In the genomic region with DNA sequence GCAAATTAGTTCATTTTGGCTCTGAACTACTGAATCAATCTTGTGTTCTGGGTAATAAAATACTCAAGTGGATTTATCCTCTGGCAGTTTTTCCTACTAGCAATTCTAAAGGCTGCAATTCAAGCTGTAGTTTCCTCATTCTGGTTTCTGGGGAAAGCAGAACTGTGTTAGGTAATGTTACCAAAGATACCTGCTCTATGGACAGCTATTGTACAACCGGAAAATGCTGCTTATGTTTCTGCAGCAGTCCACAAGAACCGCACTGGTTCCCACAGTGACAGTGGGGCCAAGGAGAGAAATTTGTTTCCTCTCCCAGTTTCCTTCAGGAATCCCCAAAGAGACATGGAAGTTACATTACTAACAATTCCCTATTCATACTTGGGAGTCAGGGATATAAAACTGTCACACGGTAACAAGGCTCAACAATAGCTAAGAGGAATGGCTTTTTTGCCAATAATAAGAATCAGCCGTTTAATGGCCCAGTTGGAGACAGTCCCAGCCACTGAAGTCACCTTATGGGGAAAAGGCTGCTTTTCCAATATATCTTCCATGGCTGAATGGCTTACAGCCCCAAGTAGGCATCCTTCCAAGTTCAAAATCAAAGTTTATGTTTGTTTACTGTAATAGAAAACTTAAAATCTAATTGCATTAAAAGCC, we compare ENCODE assay signal across 1 cellular context.
TF ChIP-seq lines count a peak whose summit lies in the region.

No MANE protein-coding gene starts in this region.

TF ChIP-seq in GM23338, 12 proteins besides CTCF, POLR2A, EP300 and RAD21 (continued from another document):
- TF ChIP-seq, protein P1, sequence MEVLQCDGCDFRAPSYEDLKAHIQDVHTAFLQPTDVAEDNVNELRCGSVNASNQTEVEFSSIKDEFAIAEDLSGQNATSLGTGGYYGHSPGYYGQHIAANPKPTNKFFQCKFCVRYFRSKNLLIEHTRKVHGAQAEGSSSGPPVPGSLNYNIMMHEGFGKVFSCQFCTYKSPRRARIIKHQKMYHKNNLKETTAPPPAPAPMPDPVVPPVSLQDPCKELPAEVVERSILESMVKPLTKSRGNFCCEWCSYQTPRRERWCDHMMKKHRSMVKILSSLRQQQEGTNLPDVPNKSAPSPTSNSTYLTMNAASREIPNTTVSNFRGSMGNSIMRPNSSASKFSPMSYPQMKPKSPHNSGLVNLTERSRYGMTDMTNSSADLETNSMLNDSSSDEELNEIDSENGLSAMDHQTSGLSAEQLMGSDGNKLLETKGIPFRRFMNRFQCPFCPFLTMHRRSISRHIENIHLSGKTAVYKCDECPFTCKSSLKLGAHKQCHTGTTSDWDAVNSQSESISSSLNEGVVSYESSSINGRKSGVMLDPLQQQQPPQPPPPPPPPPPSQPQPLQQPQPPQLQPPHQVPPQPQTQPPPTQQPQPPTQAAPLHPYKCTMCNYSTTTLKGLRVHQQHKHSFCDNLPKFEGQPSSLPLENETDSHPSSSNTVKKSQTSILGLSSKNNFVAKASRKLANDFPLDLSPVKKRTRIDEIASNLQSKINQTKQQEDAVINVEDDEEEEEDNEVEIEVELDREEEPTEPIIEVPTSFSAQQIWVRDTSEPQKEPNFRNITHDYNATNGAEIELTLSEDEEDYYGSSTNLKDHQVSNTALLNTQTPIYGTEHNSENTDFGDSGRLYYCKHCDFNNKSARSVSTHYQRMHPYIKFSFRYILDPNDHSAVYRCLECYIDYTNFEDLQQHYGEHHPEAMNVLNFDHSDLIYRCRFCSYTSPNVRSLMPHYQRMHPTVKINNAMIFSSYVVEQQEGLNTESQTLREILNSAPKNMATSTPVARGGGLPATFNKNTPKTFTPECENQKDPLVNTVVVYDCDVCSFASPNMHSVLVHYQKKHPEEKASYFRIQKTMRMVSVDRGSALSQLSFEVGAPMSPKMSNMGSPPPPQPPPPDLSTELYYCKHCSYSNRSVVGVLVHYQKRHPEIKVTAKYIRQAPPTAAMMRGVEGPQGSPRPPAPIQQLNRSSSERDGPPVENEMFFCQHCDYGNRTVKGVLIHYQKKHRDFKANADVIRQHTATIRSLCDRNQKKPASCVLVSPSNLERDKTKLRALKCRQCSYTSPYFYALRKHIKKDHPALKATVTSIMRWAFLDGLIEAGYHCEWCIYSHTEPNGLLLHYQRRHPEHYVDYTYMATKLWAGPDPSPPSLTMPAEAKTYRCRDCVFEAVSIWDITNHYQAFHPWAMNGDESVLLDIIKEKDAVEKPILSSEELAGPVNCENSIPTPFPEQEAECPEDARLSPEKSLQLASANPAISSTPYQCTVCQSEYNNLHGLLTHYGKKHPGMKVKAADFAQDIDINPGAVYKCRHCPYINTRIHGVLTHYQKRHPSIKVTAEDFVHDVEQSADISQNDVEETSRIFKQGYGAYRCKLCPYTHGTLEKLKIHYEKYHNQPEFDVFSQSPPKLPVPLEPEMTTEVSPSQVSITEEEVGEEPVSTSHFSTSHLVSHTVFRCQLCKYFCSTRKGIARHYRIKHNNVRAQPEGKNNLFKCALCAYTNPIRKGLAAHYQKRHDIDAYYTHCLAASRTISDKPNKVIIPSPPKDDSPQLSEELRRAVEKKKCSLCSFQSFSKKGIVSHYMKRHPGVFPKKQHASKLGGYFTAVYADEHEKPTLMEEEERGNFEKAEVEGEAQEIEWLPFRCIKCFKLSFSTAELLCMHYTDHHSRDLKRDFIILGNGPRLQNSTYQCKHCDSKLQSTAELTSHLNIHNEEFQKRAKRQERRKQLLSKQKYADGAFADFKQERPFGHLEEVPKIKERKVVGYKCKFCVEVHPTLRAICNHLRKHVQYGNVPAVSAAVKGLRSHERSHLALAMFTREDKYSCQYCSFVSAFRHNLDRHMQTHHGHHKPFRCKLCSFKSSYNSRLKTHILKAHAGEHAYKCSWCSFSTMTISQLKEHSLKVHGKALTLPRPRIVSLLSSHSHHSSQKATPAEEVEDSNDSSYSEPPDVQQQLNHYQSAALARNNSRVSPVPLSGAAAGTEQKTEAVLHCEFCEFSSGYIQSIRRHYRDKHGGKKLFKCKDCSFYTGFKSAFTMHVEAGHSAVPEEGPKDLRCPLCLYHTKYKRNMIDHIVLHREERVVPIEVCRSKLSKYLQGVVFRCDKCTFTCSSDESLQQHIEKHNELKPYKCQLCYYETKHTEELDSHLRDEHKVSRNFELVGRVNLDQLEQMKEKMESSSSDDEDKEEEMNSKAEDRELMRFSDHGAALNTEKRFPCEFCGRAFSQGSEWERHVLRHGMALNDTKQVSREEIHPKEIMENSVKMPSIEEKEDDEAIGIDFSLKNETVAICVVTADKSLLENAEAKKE (CRISPR knock-in tag; IDR thresholded peaks at IDR 0.05), result no peak
- TF ChIP-seq POLR2AphosphoS5 (IDR thresholded peaks at IDR 0.05; ENCODE audit: low read depth) (no peak), ZNF331 (CRISPR knock-in tag; IDR thresholded peaks at IDR 0.05; ENCODE audit: low read depth) (no peak)
